Comparison of ENCODE assay signal across 29 cellular contexts in genomic region chr12:15427913-15428312, GRCh38.
"Had no signal": no experiment of that assay in that cellular context is flagged by ENCODE, and none has a peak within 500 bp of the region (broad histone marks: within the 10 kb centered on the region; RNA-seq: fewer than 3 reads in every experiment).

No MANE protein-coding gene starts in this region.

- DNase-seq: hypothalamus; kidney glomerular epithelial cell; left cardiac atrium; left ventricle myocardium superior; lower lobe of right lung; mammary epithelial cell; mesenchymal stem cell; naive thymus-derived CD8-positive, alpha-beta T cell; nucleus accumbens; pancreas; posterior cingulate gyrus; retina; right cardiac atrium; stimulated activated CD4-positive, alpha-beta T cell treated with anti-CD3 and anti-CD28 coated beads, Interleukin-12 subunit alpha, Interleukin-12 subunit beta, amount 100 ng/mL, for 4 hours; stimulated activated CD4-positive, alpha-beta T cell treated with anti-CD3 and anti-CD28 coated beads, Interleukin-15, amount 100 ng/mL, for 24 hours; stimulated activated CD4-positive, alpha-beta T cell treated with anti-CD3 and anti-CD28 coated beads, Interleukin-2, amount 100 ng/mL, for 24 hours; stimulated activated CD4-positive, alpha-beta T cell treated with anti-CD3 and anti-CD28 coated beads, Interleukin-4, amount 100 ng/mL, for 1 hour; stimulated activated naive CD4-positive, alpha-beta T cell treated with Interleukin-2 at 50 U/mL for 16 hours; stimulated activated naive CD8-positive, alpha-beta T cell treated with anti-CD3 and anti-CD28 coated beads, Interleukin-15, amount 100 ng/mL, for 72 hours; substantia nigra; uterus had no signal

- H3K4me1 Mint-ChIP-seq: naive thymus-derived CD8-positive, alpha-beta T cell; nephron; neural crest cell; stimulated activated naive CD8-positive, alpha-beta T cell treated with anti-CD3 and anti-CD28 coated beads, Interleukin-15, amount 100 ng/mL, for 72 hours had no signal

- H3K9me3 Mint-ChIP-seq: nephron; stimulated activated naive CD8-positive, alpha-beta T cell treated with anti-CD3 and anti-CD28 coated beads, Interleukin-15, amount 100 ng/mL, for 72 hours; type B pancreatic cell had no signal

- H3K27me3 ChIP-seq: pancreas, tibial nerve, uterus had no signal

- H3K4me1 ChIP-seq: lower lobe of right lung, pancreas, prostate gland, tibial nerve, uterus had no signal

- H3K4me3 Mint-ChIP-seq: naive thymus-derived CD8-positive, alpha-beta T cell; nephron; neural crest cell; stimulated activated naive CD8-positive, alpha-beta T cell treated with anti-CD3 and anti-CD28 coated beads, Interleukin-15, amount 100 ng/mL, for 72 hours; type B pancreatic cell had no signal

- H3K27ac ChIP-seq: lower lobe of right lung, pancreas, prostate gland, skin epidermis, tibial nerve, uterus had no signal

- H3K4me3 ChIP-seq: lower lobe of right lung, pancreas, prostate gland, skin epidermis, tibial nerve, uterus had no signal

- H3K27ac Mint-ChIP-seq: naive thymus-derived CD8-positive, alpha-beta T cell; nephron; stimulated activated naive CD8-positive, alpha-beta T cell treated with anti-CD3 and anti-CD28 coated beads, Interleukin-15, amount 100 ng/mL, for 72 hours; type B pancreatic cell had no signal

- H3K36me3 Mint-ChIP-seq: naive thymus-derived CD8-positive, alpha-beta T cell had no signal

- H3K9me3 ChIP-seq: lower lobe of right lung, pancreas, prostate gland, tibial nerve, uterus had no signal

- H3K36me3 ChIP-seq: lower lobe of right lung, pancreas, prostate gland, tibial nerve, uterus had no signal

- ATAC-seq: left cardiac atrium; left lobe of liver; left ventricle myocardium superior; lower lobe of right lung; naive thymus-derived CD8-positive, alpha-beta T cell; pancreas; right cardiac atrium; sciatic nerve; stimulated activated naive CD8-positive, alpha-beta T cell treated with anti-CD3 and anti-CD28 coated beads, Interleukin-15, amount 100 ng/mL, for 72 hours had no signal
